8 cellular contexts compared by ENCODE assay signal in genomic region chr1:115976062-115976899, GRCh38. TPM values are rescaled to one million over a fixed set of nuclear protein-coding genes. Genes with fewer than 3 reads are reported as not detected.
A peak's percentile ranks its signal among the peaks of the same experiment; 100 is the strongest.
DNase-seq lines count a peak whose midpoint lies in the region; ATAC-seq and TF ChIP-seq lines count a peak whose summit lies in the region.

SLC22A15 (plus strand) TSS chr1:115976513; CDS start chr1:115976628, 115 bp downstream.

- peaks cover 24% of the 10 kb centered on the region for H3K27me3 ChIP-seq in BLaER1
- H3K27me3 ChIP-seq in foreskin keratinocyte = no peaks in the 10 kb centered on the region
- H3K27me3 ChIP-seq in upper lobe of right lung = no peaks in the 10 kb centered on the region

- DNase-seq in NOMO-1 treated with dmso at 0.1 percent for 144 hours (lab: John Stamatoyannopoulos, UW; ENCODE audit: unreplicated experiment) (peak; percentile 93), foreskin keratinocyte (peak; percentile 46 to 58), upper lobe of right lung (peak; percentile 92)
- peak; percentile 9 for DNase-seq in activated T-helper 9 cell treated with anti-CD3 and anti-CD28 coated beads, Interleukin-2, amount 50 U/mL, for 16 hours (ENCODE audit: low read depth)

- peak within 1 kb of the TSS; percentile 53 for H3K4me2 ChIP-seq in BLaER1

- H3K4me3 Mint-ChIP-seq in nephron = peak within 1 kb of the TSS; percentile 92 to 97 (median 95)

- H3K36me3 Mint-ChIP-seq in nephron (ENCODE audit: low read depth) = no peaks in the 10 kb centered on the region

- H3K27ac ChIP-seq in BLaER1 (no peak within 1 kb of the TSS), foreskin keratinocyte (peak within 1 kb of the TSS; percentile 43), upper lobe of right lung (peak within 1 kb of the TSS; percentile 88)

- H3K27ac Mint-ChIP-seq in nephron = peak within 1 kb of the TSS; percentile 72 to 96 (median 92)

- no peaks in the 10 kb centered on the region for H3K4me1 Mint-ChIP-seq in nephron

- H3K4me3 ChIP-seq in BLaER1 (peak within 1 kb of the TSS; percentile 60), upper lobe of right lung (peak within 1 kb of the TSS; percentile 62)

- no peaks in the 10 kb centered on the region for H3K9me3 Mint-ChIP-seq in nephron

- ATAC-seq in GM18907 (IDR thresholded peaks at IDR 0.05; ENCODE audit: unreplicated experiment) = peak; percentile 90
- peak; percentile 92 for ATAC-seq in HG03066 (IDR thresholded peaks at IDR 0.05; ENCODE audit: low read depth, unreplicated experiment)
- ATAC-seq in foreskin keratinocyte = peak; percentile 68
- peak; percentile 84 for ATAC-seq in upper lobe of right lung

- no peak for TF ChIP-seq CTCF in foreskin keratinocyte (conservative IDR thresholded peaks at IDR 0.05)
- TF ChIP-seq CTCF in nephron (IDR thresholded peaks at IDR 0.05; ENCODE audit: unreplicated experiment in 3 of 3) = no peak
- no peak for TF ChIP-seq CTCF in upper lobe of right lung (IDR thresholded peaks at IDR 0.05)

- H3K9me3 ChIP-seq in BLaER1 (peaks cover 17% of the 10 kb centered on the region), upper lobe of right lung (no peaks in the 10 kb centered on the region)

- H3K27me3 Mint-ChIP-seq in nephron (ENCODE audit: low read depth) = peaks cover 26% of the 10 kb centered on the region

- no peak within 1 kb of the TSS for H3K9ac ChIP-seq in BLaER1

- H3K36me3 ChIP-seq in BLaER1 (no peaks in the 10 kb centered on the region), upper lobe of right lung (no peaks in the 10 kb centered on the region)

- intact Hi-C loops in upper lobe of right lung (cut with DNase I) = no loop called here

- no peaks in the 10 kb centered on the region for H4K20me1 ChIP-seq in BLaER1

- H3K4me1 ChIP-seq in BLaER1 (no peaks in the 10 kb centered on the region), foreskin keratinocyte (peaks cover 10% of the 10 kb centered on the region), upper lobe of right lung (no peaks in the 10 kb centered on the region)

RNA-seq across cellular contexts. Expression of gene SLC22A15, which starts in this region (rescaled TPM):
- total RNA-seq in foreskin keratinocyte (6.8 and 7.1 TPM in 2 replicates), upper lobe of right lung (25.7 TPM)
- polyA plus RNA-seq in foreskin keratinocyte = 2.1 and 2.3 TPM in 2 replicates

Comparison
In these comparisons a context has a peak if more than half of its experiments do, and no peak if none do; other contexts are left out.
1. DNase-seq: peak in every context shown above with its lines; median percentile 93 in NOMO-1 treated with dmso at 0.1 percent for 144 hours; 92 in upper lobe of right lung; 52 in foreskin keratinocyte; 9 in activated T-helper 9 cell treated with anti-CD3 and anti-CD28 coated beads, Interleukin-2, amount 50 U/mL, for 16 hours.